Comparison of ENCODE assay signal across 27 cellular contexts in the genomic region with DNA sequence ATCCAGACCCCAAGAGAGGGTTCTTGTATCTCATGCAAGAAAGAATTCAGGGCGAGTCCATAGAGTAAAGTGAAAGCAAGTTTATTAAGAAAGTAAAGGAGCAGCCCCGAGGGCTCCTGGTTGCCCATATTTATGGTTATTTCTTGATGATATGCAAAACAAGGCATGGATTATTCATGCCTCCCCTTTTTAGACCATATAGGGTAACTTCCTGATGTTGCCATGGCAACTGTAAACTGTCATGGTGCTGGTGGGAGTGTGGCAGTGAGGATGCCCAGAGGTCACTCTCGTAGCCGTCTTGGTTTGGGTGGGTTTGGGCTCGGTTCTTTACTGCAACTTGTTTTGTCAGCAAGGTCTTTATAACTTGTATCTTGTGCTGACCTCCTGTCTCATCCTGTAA.
"Had no signal": no experiment of that assay in that cellular context is flagged by ENCODE, and none has a peak within 500 bp of the region (broad histone marks: within the 10 kb centered on the region; RNA-seq: fewer than 3 reads in every experiment).

No MANE protein-coding gene starts in this region.

- DNase-seq: hypothalamus; immature natural killer cell; left ventricle myocardium inferior; midbrain; mucosa of descending colon; naive thymus-derived CD4-positive, alpha-beta T cell; pancreas; posterior cingulate gyrus; retina; right cardiac atrium; stimulated activated CD4-positive, alpha-beta T cell treated with anti-CD3 and anti-CD28 coated beads, Interleukin-12 subunit alpha, Interleukin-12 subunit beta, amount 100 ng/mL, for 4 hours; stimulated activated CD4-positive, alpha-beta T cell treated with anti-CD3 and anti-CD28 coated beads, Interleukin-15, amount 100 ng/mL, for 24 hours; stimulated activated CD4-positive, alpha-beta T cell treated with anti-CD3 and anti-CD28 coated beads, Interleukin-2, amount 100 ng/mL, for 24 hours; stimulated activated CD4-positive, alpha-beta T cell treated with anti-CD3 and anti-CD28 coated beads, Interleukin-4, amount 100 ng/mL, for 1 hour; stimulated activated naive B cell treated with anti-CD40 and anti-IgM and Interleukin-4, amounts not matched to agents 10 μg/mL and 1 μg/mL and 100 μg/mL, for 72 hours; stimulated activated naive CD8-positive, alpha-beta T cell treated with anti-CD3 and anti-CD28 coated beads, Interleukin-15, Interleukin-2, amounts not matched to agents 100 U/mL and 50 U/mL, for 24 hours; stomach; tibial artery; uterus had no signal

- H3K9me3 ChIP-seq: mucosa of descending colon, pancreas, prostate gland, stomach, suprapubic skin, thoracic aorta, tibial artery, uterus had no signal

- H3K4me1 Mint-ChIP-seq: immature natural killer cell; naive thymus-derived CD4-positive, alpha-beta T cell; stimulated activated naive B cell treated with anti-CD40 and anti-IgM and Interleukin-4, amounts not matched to agents 10 μg/mL and 1 μg/mL and 100 μg/mL, for 72 hours had no signal

- H3K27ac ChIP-seq: left ventricle myocardium inferior, pancreas, prostate gland, skin epidermis, stomach, suprapubic skin, thoracic aorta, tibial artery, uterus had no signal

- H3K27me3 Mint-ChIP-seq: naive thymus-derived CD4-positive, alpha-beta T cell; natural killer cell treated with Interleukin-12 subunit alpha and Interleukin-12 subunit beta and Interleukin-15 and Interleukin-18, amount 100 ng/mL, for 72 hours; type B pancreatic cell had no signal

- H3K36me3 ChIP-seq: left ventricle myocardium inferior, pancreas, prostate gland, stomach, suprapubic skin, thoracic aorta, tibial artery, uterus had no signal

- H3K4me1 ChIP-seq: left ventricle myocardium inferior, pancreas, prostate gland, stomach, suprapubic skin, tibial artery, uterus had no signal

- H3K27ac Mint-ChIP-seq: immature natural killer cell; naive thymus-derived CD4-positive, alpha-beta T cell; natural killer cell treated with Interleukin-12 subunit alpha and Interleukin-12 subunit beta and Interleukin-15 and Interleukin-18, amount 100 ng/mL, for 72 hours; stimulated activated naive B cell treated with anti-CD40 and anti-IgM and Interleukin-4, amounts not matched to agents 10 μg/mL and 1 μg/mL and 100 μg/mL, for 72 hours; type B pancreatic cell had no signal

- H3K4me3 Mint-ChIP-seq: immature natural killer cell; naive thymus-derived CD4-positive, alpha-beta T cell; natural killer cell treated with Interleukin-12 subunit alpha and Interleukin-12 subunit beta and Interleukin-15 and Interleukin-18, amount 100 ng/mL, for 72 hours; stimulated activated naive B cell treated with anti-CD40 and anti-IgM and Interleukin-4, amounts not matched to agents 10 μg/mL and 1 μg/mL and 100 μg/mL, for 72 hours; type B pancreatic cell had no signal

- ATAC-seq: mucosa of descending colon; naive thymus-derived CD4-positive, alpha-beta T cell; natural killer cell treated with Interleukin-12 subunit alpha and Interleukin-12 subunit beta and Interleukin-15 and Interleukin-18, amount 100 ng/mL, for 72 hours; pancreas; right cardiac atrium; sciatic nerve; stimulated activated naive B cell treated with anti-CD40 and anti-IgM and Interleukin-4, amounts not matched to agents 10 μg/mL and 1 μg/mL and 100 μg/mL, for 72 hours; stimulated activated naive CD8-positive, alpha-beta T cell treated with anti-CD3 and anti-CD28 coated beads, Interleukin-15, Interleukin-2, amounts not matched to agents 100 U/mL and 50 U/mL, for 24 hours had no signal

- H3K36me3 Mint-ChIP-seq: immature natural killer cell; naive thymus-derived CD4-positive, alpha-beta T cell; natural killer cell treated with Interleukin-12 subunit alpha and Interleukin-12 subunit beta and Interleukin-15 and Interleukin-18, amount 100 ng/mL, for 72 hours; stimulated activated naive B cell treated with anti-CD40 and anti-IgM and Interleukin-4, amounts not matched to agents 10 μg/mL and 1 μg/mL and 100 μg/mL, for 72 hours; type B pancreatic cell had no signal

- H3K4me3 ChIP-seq: left ventricle myocardium inferior, lung, mucosa of descending colon, pancreas, prostate gland, skin epidermis, stomach, suprapubic skin, thoracic aorta, tibial artery, uterus had no signal

- H3K27me3 ChIP-seq: pancreas, stomach, suprapubic skin, tibial artery, uterus had no signal

- H3K9me3 Mint-ChIP-seq: naive thymus-derived CD4-positive, alpha-beta T cell; natural killer cell treated with Interleukin-12 subunit alpha and Interleukin-12 subunit beta and Interleukin-15 and Interleukin-18, amount 100 ng/mL, for 72 hours; stimulated activated naive B cell treated with anti-CD40 and anti-IgM and Interleukin-4, amounts not matched to agents 10 μg/mL and 1 μg/mL and 100 μg/mL, for 72 hours; type B pancreatic cell had no signal
